21 cellular contexts compared by ENCODE assay signal in genomic region chr15:65918357-65918920, GRCh38. TPM values are rescaled to one million over a fixed set of nuclear protein-coding genes. Genes with fewer than 3 reads are reported as not detected.
A peak's percentile ranks its signal among the peaks of the same experiment; 100 is the strongest.
DNase-seq lines count a peak whose midpoint lies in the region; ATAC-seq, FAIRE-seq and TF ChIP-seq lines count a peak whose summit lies in the region.
"Had no signal": no experiment of that assay in that cellular context is flagged by ENCODE, and none has a peak within 500 bp of the region (broad histone marks: within the 10 kb centered on the region; RNA-seq: fewer than 3 reads in every experiment).

No MANE protein-coding gene starts in this region.

- H3F3A ChIP-seq in SK-N-SH (replicated peaks; ENCODE audit: insufficient read depth), result no peaks in the 10 kb centered on the region

- H3K4me3 Mint-ChIP-seq in activated naive CD8-positive, alpha-beta T cell treated with anti-CD3 and anti-CD28 coated beads, Interleukin-2, amount 10 ng/mL, durations not matched to agents 7 days and 5 days, result no peak overlapping the region
- H3K4me3 Mint-ChIP-seq in activated naive CD8-positive, alpha-beta T cell treated with anti-CD3 and anti-CD28 coated beads for 36 hours, result no peak overlapping the region
- H3K4me3 Mint-ChIP-seq: CD4-positive, CD25-positive, alpha-beta regulatory T cell; WTC11 had no signal

- H3K9me3 Mint-ChIP-seq in activated naive CD8-positive, alpha-beta T cell treated with anti-CD3 and anti-CD28 coated beads, Interleukin-2, amount 10 ng/mL, durations not matched to agents 7 days and 5 days, result no peaks in the 10 kb centered on the region
- no peaks in the 10 kb centered on the region for H3K9me3 Mint-ChIP-seq in activated naive CD8-positive, alpha-beta T cell treated with anti-CD3 and anti-CD28 coated beads for 36 hours
- H3K9me3 Mint-ChIP-seq: CD4-positive, CD25-positive, alpha-beta regulatory T cell; naive thymus-derived CD4-positive, alpha-beta T cell; WTC11 had no signal

- H3K27me3 ChIP-seq in bronchial epithelial cell (ENCODE audit: control insufficient read depth, insufficient read depth, low read length), result no peaks in the 10 kb centered on the region
- H3K27me3 ChIP-seq in SK-N-SH (ENCODE audit: insufficient read depth), result no peaks in the 10 kb centered on the region
- H3K27me3 ChIP-seq: adrenal gland, foreskin keratinocyte, heart right ventricle, vagina had no signal

- H3K9me3 ChIP-seq in SK-N-SH, result no peaks in the 10 kb centered on the region
- H3K9me3 ChIP-seq: adrenal gland, heart right ventricle, vagina had no signal

- TF ChIP-seq CTCF in bronchial epithelial cell (IDR thresholded peaks at IDR 0.05; ENCODE audit: insufficient read depth, low read length, severe bottlenecking) (no peak), SK-N-SH (IDR thresholded peaks at IDR 0.05) (no peak)

- peak; percentile 60 for FAIRE-seq in bronchial epithelial cell (lab: Jason Lieb, UNC)
- FAIRE-seq: colon had no signal

- H3K36me3 ChIP-seq in bronchial epithelial cell (ENCODE audit: control insufficient read depth, insufficient read depth, low read length) (no peaks in the 10 kb centered on the region), SK-N-SH (replicated peaks in 1 of 2; ENCODE audit: control insufficient read depth in 1 of 2, insufficient read depth in 2 of 2, low read length in 1 of 2) (peaks cover 0 to 6% of the 10 kb centered on the region in 2 experiments)
- H3K36me3 ChIP-seq: adrenal gland, vagina had no signal

- CTCF ChIA-PET in SK-N-SH (lab: Yijun Ruan, JAX), result interaction anchor here (0.9 to 4.1 kb wide), 7 partner anchors 56 to 373 kb away, joined by 3 to 40 read pairs (median 6); partner anchors contain the start of gene MEGF11

- H3K9me2 ChIP-seq in SK-N-SH, result no peaks in the 10 kb centered on the region

- H3K27ac ChIP-seq in SK-N-SH (ENCODE audit: low read depth in 2 of 2, low read length in 1 of 2), result no peak overlapping the region
- H3K27ac ChIP-seq: adrenal gland, foreskin keratinocyte, heart right ventricle, vagina had no signal

- peaks cover 0 to 27% of the 10 kb centered on the region in 2 experiments; a peak in 1 of 4 replicates for H3K4me1 ChIP-seq in SK-N-SH (ENCODE audit: control insufficient read depth in 1 of 2, insufficient read depth in 2 of 2, low read depth in 1 of 2, low read length in 1 of 2)
- H3K4me1 ChIP-seq: foreskin keratinocyte, vagina had no signal

- no peak for DNase-seq in activated naive CD8-positive, alpha-beta T cell treated with anti-CD3 and anti-CD28 coated beads, Interleukin-2, amount 10 ng/mL, durations not matched to agents 7 days and 5 days
- no peak for DNase-seq in activated naive CD8-positive, alpha-beta T cell treated with anti-CD3 and anti-CD28 coated beads for 36 hours
- no peak for DNase-seq in bronchial epithelial cell (ENCODE audit: low read depth)
- no peak for DNase-seq in SK-N-SH
- no peak for DNase-seq in midbrain (lab: John Stamatoyannopoulos, UW)
- DNase-seq: adrenal gland; CD4-positive, CD25-positive, alpha-beta regulatory T cell; effector CD8-positive, alpha-beta T cell; EL; foreskin keratinocyte; heart right ventricle; IMR-90; naive thymus-derived CD4-positive, alpha-beta T cell; NCI-H1417 had no signal

- H3K27me3 Mint-ChIP-seq in activated naive CD8-positive, alpha-beta T cell treated with anti-CD3 and anti-CD28 coated beads, Interleukin-2, amount 10 ng/mL, durations not matched to agents 7 days and 5 days, result no peaks in the 10 kb centered on the region
- H3K27me3 Mint-ChIP-seq in activated naive CD8-positive, alpha-beta T cell treated with anti-CD3 and anti-CD28 coated beads for 36 hours, result no peaks in the 10 kb centered on the region
- H3K27me3 Mint-ChIP-seq: CD4-positive, CD25-positive, alpha-beta regulatory T cell; naive thymus-derived CD4-positive, alpha-beta T cell had no signal

- H3K4me1 Mint-ChIP-seq in activated naive CD8-positive, alpha-beta T cell treated with anti-CD3 and anti-CD28 coated beads, Interleukin-2, amount 10 ng/mL, durations not matched to agents 7 days and 5 days, result peaks cover 9% of the 10 kb centered on the region
- H3K4me1 Mint-ChIP-seq in activated naive CD8-positive, alpha-beta T cell treated with anti-CD3 and anti-CD28 coated beads for 36 hours, result peaks cover 26% of the 10 kb centered on the region

- no peak overlapping the region for H3K9ac ChIP-seq in SK-N-SH

- TF ChIP-seq EP300 in SK-N-SH (IDR thresholded peaks at IDR 0.05; ENCODE audit: borderline replicate concordance in 1 of 2, low read depth in 1 of 2, low read length in 1 of 2), result no peak

- H3K4me3 ChIP-seq in bronchial epithelial cell (ENCODE audit: low read depth, low read length) (no peak overlapping the region), SK-N-SH (ENCODE audit: low read depth in 2 of 2, low read length in 1 of 2) (no peak overlapping the region)
- H3K4me3 ChIP-seq: adrenal gland, heart right ventricle, skin epidermis, vagina had no signal

- H3K27ac Mint-ChIP-seq in activated naive CD8-positive, alpha-beta T cell treated with anti-CD3 and anti-CD28 coated beads, Interleukin-2, amount 10 ng/mL, durations not matched to agents 7 days and 5 days, result peak overlapping the region; percentile 42
- H3K27ac Mint-ChIP-seq in activated naive CD8-positive, alpha-beta T cell treated with anti-CD3 and anti-CD28 coated beads for 36 hours, result no peak overlapping the region
- H3K27ac Mint-ChIP-seq: CD4-positive, CD25-positive, alpha-beta regulatory T cell; WTC11 had no signal

- no peaks in the 10 kb centered on the region for H4K20me1 ChIP-seq in SK-N-SH (ENCODE audit: insufficient read depth)

- POLR2A ChIA-PET in activated naive CD8-positive, alpha-beta T cell treated with anti-CD3 and anti-CD28 coated beads, Interleukin-2, amount 10 ng/mL, durations not matched to agents 7 days and 5 days (lab: Charles Lee), result no interaction called here
- POLR2A ChIA-PET in SK-N-SH (lab: Yijun Ruan, JAX), result interaction anchor here (0.7 kb wide), 1 partner anchor 25 kb away, joined by 3 read pairs; no protein-coding TSS in a partner anchor

- TF ChIP-seq RAD21 in SK-N-SH (IDR thresholded peaks at IDR 0.05; ENCODE audit: low read length), result no peak

- no peaks in the 10 kb centered on the region for H3K79me2 ChIP-seq in SK-N-SH (ENCODE audit: insufficient read depth)

- no CpG with 5 or more reads among the region's 3 CpGs for WGBS in SK-N-SH (ENCODE audit: low lambda C conversion rate)

- no peak overlapping the region for H3K4me2 ChIP-seq in SK-N-SH

- ATAC-seq in activated naive CD8-positive, alpha-beta T cell treated with anti-CD3 and anti-CD28 coated beads, Interleukin-2, amount 10 ng/mL, durations not matched to agents 7 days and 5 days (ENCODE audit: low read depth), result no peak
- ATAC-seq in HG02610 (IDR thresholded peaks at IDR 0.05; ENCODE audit: unreplicated experiment) (peak; percentile 23), HG03442 (IDR thresholded peaks at IDR 0.05; ENCODE audit: unreplicated experiment) (no peak)
- ATAC-seq: foreskin keratinocyte; heart right ventricle; naive thymus-derived CD4-positive, alpha-beta T cell; Right ventricle myocardium inferior; WTC11 had no signal

- H2AFZ ChIP-seq in SK-N-SH (ENCODE audit: low read depth), result no peak overlapping the region

- no peaks in the 10 kb centered on the region for H3K36me3 Mint-ChIP-seq in activated naive CD8-positive, alpha-beta T cell treated with anti-CD3 and anti-CD28 coated beads, Interleukin-2, amount 10 ng/mL, durations not matched to agents 7 days and 5 days
- H3K36me3 Mint-ChIP-seq in activated naive CD8-positive, alpha-beta T cell treated with anti-CD3 and anti-CD28 coated beads for 36 hours, result no peaks in the 10 kb centered on the region
- H3K36me3 Mint-ChIP-seq: CD4-positive, CD25-positive, alpha-beta regulatory T cell; WTC11 had no signal

TF ChIP-seq in SK-N-SH, 30 proteins besides CTCF, POLR2A, EP300 and RAD21 (continues in another document):
- TF ChIP-seq USF2 (IDR thresholded peaks at IDR 0.05; ENCODE audit: borderline replicate concordance, low read depth, low read length), result no peak
- no peak for TF ChIP-seq JUND (IDR thresholded peaks at IDR 0.05)
- TF ChIP-seq MXI1 (IDR thresholded peaks at IDR 0.05; ENCODE audit: low read depth, low read length), result no peak
- TF ChIP-seq ZBTB33 (IDR thresholded peaks at IDR 0.05; ENCODE audit: borderline replicate concordance, low read depth), result no peak
- no peak for TF ChIP-seq GATA2 (CRISPR knock-in tag; IDR thresholded peaks at IDR 0.05)
- no peak for TF ChIP-seq POLR2AphosphoS5 (IDR thresholded peaks at IDR 0.05; ENCODE audit: low read depth, low read length)
- no peak for TF ChIP-seq FOXJ3 (CRISPR knock-in tag; IDR thresholded peaks at IDR 0.05)

RNA-seq across cellular contexts. Expression of gene RAB11A, which starts 49.1 kb away (rescaled TPM):
- total RNA-seq in activated naive CD8-positive, alpha-beta T cell treated with anti-CD3 and anti-CD28 coated beads, Interleukin-2, amount 10 ng/mL, durations not matched to agents 7 days and 5 days, result 100 to 1,000 TPM; 141 to 151 TPM
- 100 to 1,000 TPM; 129 to 130 TPM for total RNA-seq in activated naive CD8-positive, alpha-beta T cell treated with anti-CD3 and anti-CD28 coated beads for 36 hours
- 167 and 195 TPM in 2 replicates for total RNA-seq in bronchial epithelial cell
- polyA plus RNA-seq in SK-N-SH (2012; rRNA removed), result 293 and 352 TPM in 2 replicates
- polyA plus RNA-seq in SK-N-SH (2012; cell fraction: cytosol; rRNA removed), result 463 and 510 TPM in 2 replicates
- polyA plus RNA-seq in SK-N-SH (2012; cell fraction: nucleus; rRNA removed), result 125 and 166 TPM in 2 replicates
